In the genomic region with DNA sequence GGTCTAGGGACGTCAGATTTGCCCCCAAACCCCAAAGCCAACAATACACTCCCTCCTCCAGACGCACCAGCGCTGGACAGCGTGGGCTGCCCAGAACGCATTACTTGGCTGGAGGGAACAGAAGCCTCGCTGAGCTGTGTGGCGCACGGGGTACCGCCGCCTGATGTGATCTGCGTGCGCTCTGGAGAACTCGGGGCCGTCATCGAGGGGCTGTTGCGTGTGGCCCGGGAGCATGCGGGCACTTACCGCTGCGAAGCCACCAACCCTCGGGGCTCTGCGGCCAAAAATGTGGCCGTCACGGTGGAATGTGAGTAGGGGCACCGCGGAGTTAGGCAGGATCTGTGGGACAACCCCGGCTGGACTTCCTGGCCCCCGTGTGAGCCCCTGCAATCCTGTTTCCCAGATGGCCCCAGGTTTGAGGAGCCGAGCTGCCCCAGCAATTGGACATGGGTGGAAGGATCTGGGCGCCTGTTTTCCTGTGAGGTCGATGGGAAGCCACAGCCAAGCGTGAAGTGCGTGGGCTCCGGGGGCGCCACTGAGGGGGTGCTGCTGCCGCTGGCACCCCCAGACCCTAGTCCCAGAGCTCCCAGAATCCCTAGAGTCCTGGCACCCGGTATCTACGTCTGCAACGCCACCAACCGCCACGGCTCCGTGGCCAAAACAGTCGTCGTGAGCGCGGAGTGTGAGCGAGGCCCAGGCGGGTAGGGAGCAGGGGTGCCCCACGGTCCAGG, we compare ENCODE assay signal across 21 cellular contexts. TPM values are rescaled to one million over a fixed set of nuclear protein-coding genes. Genes with fewer than 3 reads are reported as not detected.
DNase-seq lines count a peak whose midpoint lies in the region; ATAC-seq and TF ChIP-seq lines count a peak whose summit lies in the region.
"Had no signal": no experiment of that assay in that cellular context is flagged by ENCODE, and none has a peak within 500 bp of the region (broad histone marks: within the 10 kb centered on the region; RNA-seq: fewer than 3 reads in every experiment).

No MANE protein-coding gene starts in this region.

- peaks cover 9% of the 10 kb centered on the region for H3K9me3 Mint-ChIP-seq in glutamatergic neuron (ENCODE audit: unreplicated experiment)
- H3K9me3 Mint-ChIP-seq in stimulated activated effector memory CD8-positive, alpha-beta T cell treated with anti-CD3 and anti-CD28 coated beads, Interleukin-12 subunit alpha, Interleukin-12 subunit beta, amount 100 ng/mL, for 72 hours: no peaks in the 10 kb centered on the region
- H3K9me3 Mint-ChIP-seq: activated T-cell treated with anti-CD3 and anti-CD28 coated beads, Interleukin-2, amount 50 U/mL, for 4 hours had no signal

- H3K4me3 Mint-ChIP-seq in T-helper 17 cell: peak overlapping the region; percentile 90
- peak overlapping the region; percentile 84 for H3K4me3 Mint-ChIP-seq in glutamatergic neuron (ENCODE audit: unreplicated experiment)
- H3K4me3 Mint-ChIP-seq in stimulated activated effector memory CD8-positive, alpha-beta T cell treated with anti-CD3 and anti-CD28 coated beads, Interleukin-12 subunit alpha, Interleukin-12 subunit beta, amount 100 ng/mL, for 72 hours: peak overlapping the region; percentile 96

- peaks cover 46% of the 10 kb centered on the region for H3K4me1 Mint-ChIP-seq in T-helper 17 cell
- H3K4me1 Mint-ChIP-seq in glutamatergic neuron (ENCODE audit: low read depth, unreplicated experiment): peaks cover 5% of the 10 kb centered on the region
- H3K4me1 Mint-ChIP-seq in stimulated activated effector memory CD8-positive, alpha-beta T cell treated with anti-CD3 and anti-CD28 coated beads, Interleukin-12 subunit alpha, Interleukin-12 subunit beta, amount 100 ng/mL, for 72 hours: peaks cover 64% of the 10 kb centered on the region

- no peak overlapping the region for H3K27ac ChIP-seq in caudate nucleus (ENCODE audit: low read depth, low read length)
- H3K27ac ChIP-seq: A549; BLaER1 treated with 17β-estradiol and CSF1 and Interleukin-3, amounts not matched to agents 10 nM and 100 nM; epithelial cell of prostate; pancreas had no signal

- peak overlapping the region; percentile 91 for H3K27ac Mint-ChIP-seq in T-helper 17 cell
- H3K27ac Mint-ChIP-seq in glutamatergic neuron (ENCODE audit: unreplicated experiment): no peak overlapping the region
- no peak overlapping the region for H3K27ac Mint-ChIP-seq in stimulated activated effector memory CD8-positive, alpha-beta T cell treated with anti-CD3 and anti-CD28 coated beads, Interleukin-12 subunit alpha, Interleukin-12 subunit beta, amount 100 ng/mL, for 72 hours

- no peak for TF ChIP-seq CTCF in glutamatergic neuron (IDR thresholded peaks at IDR 0.05; ENCODE audit: partially characterized antibody, unreplicated experiment)

- peaks cover 7% of the 10 kb centered on the region for H3K36me3 Mint-ChIP-seq in T-helper 17 cell (ENCODE audit: low read depth)
- H3K36me3 Mint-ChIP-seq in glutamatergic neuron (ENCODE audit: unreplicated experiment): no peaks in the 10 kb centered on the region
- H3K36me3 Mint-ChIP-seq in stimulated activated effector memory CD8-positive, alpha-beta T cell treated with anti-CD3 and anti-CD28 coated beads, Interleukin-12 subunit alpha, Interleukin-12 subunit beta, amount 100 ng/mL, for 72 hours: peaks cover 35% of the 10 kb centered on the region

- no peaks in the 10 kb centered on the region for H3K9me3 ChIP-seq in T-helper 17 cell (ENCODE audit: control insufficient read depth, low read length, poor library complexity, severe bottlenecking)
- H3K9me3 ChIP-seq: A549, pancreas had no signal

- H3K27me3 Mint-ChIP-seq in T-helper 17 cell (peaks cover 60% of the 10 kb centered on the region), glutamatergic neuron (ENCODE audit: unreplicated experiment) (peaks cover 31% of the 10 kb centered on the region)

- DNase-seq in activated CD8-positive, alpha-beta memory T cell treated with anti-CD3 and anti-CD28 coated beads, Interleukin-2, amount 50 U/mL, for 48 hours: peak; percentile 59
- DNase-seq in activated CD8-positive, alpha-beta memory T cell treated with anti-CD3 and anti-CD28 coated beads for 24 hours: no peak
- DNase-seq in T-helper 17 cell: no peak
- DNase-seq in glutamatergic neuron: no peak
- no peak for DNase-seq in stimulated activated effector memory CD8-positive, alpha-beta T cell treated with anti-CD3 and anti-CD28 coated beads, Interleukin-12 subunit alpha, Interleukin-12 subunit beta, amount 100 ng/mL, for 72 hours (ENCODE audit: low spot score in 2 of 2)
- DNase-seq in caudate nucleus (lab: John Stamatoyannopoulos, UW): no peak
- DNase-seq in putamen (ENCODE audit: low spot score): no peak
- DNase-seq: activated naive CD8-positive, alpha-beta T cell treated with anti-CD3 and anti-CD28 coated beads, Interleukin-2, amount 10 ng/mL, durations not matched to agents 7 days and 5 days; activated T-cell treated with anti-CD3 and anti-CD28 coated beads, Interleukin-2, amount 50 U/mL, for 4 hours; foreskin melanocyte; hypothalamus; Karpas-422; kidney; NCI-H1105 treated with DMSO at 0.1 percent for 48 hours; NCI-H510A; stimulated activated CD4-positive, alpha-beta T cell treated with anti-CD3 and anti-CD28 coated beads, Interleukin-1b, Interleukin-23, amount 100 ng/mL, for 48 hours had no signal

- ATAC-seq in T-helper 17 cell: no peak
- ATAC-seq in stimulated activated effector memory CD8-positive, alpha-beta T cell treated with anti-CD3 and anti-CD28 coated beads, Interleukin-12 subunit alpha, Interleukin-12 subunit beta, amount 100 ng/mL, for 72 hours: no peak
- ATAC-seq in GM19455 (IDR thresholded peaks at IDR 0.05; ENCODE audit: unreplicated experiment): no peak
- ATAC-seq: A549; activated T-cell treated with anti-CD3 and anti-CD28 coated beads, Interleukin-2, amount 50 U/mL, for 4 hours; pancreas had no signal

RNA-seq across cellular contexts. Expression of a gene that starts 4.0 kb away (rescaled TPM):
- under 1 TPM; 0.10 to 0.25 TPM for total RNA-seq in T-helper 17 cell
- 3.6 TPM for total RNA-seq in glutamatergic neuron (ENCODE audit: unreplicated experiment)

RNA-seq across cellular contexts. Expression of a gene that starts 7.0 kb away (rescaled TPM):
- total RNA-seq in T-helper 17 cell (1 to 10 TPM in 1 of 2 donors, under 1 TPM in 1; 0.94 to 1.6 TPM), glutamatergic neuron (ENCODE audit: unreplicated experiment) (not detected)

RNA-seq across cellular contexts. Expression of a gene that starts 15.8 kb away (rescaled TPM):
- total RNA-seq in T-helper 17 cell (1 to 10 TPM; 1.1 to 2.4 TPM), glutamatergic neuron (ENCODE audit: unreplicated experiment) (9.4 TPM)

RNA-seq across cellular contexts. Expression of a gene that starts 22.0 kb away (rescaled TPM):
- total RNA-seq in T-helper 17 cell: 1 to 10 TPM; 3.3 to 5.9 TPM
- total RNA-seq in glutamatergic neuron (ENCODE audit: unreplicated experiment): 16.0 TPM

RNA-seq across cellular contexts. Expression of a gene that starts 22.9 kb away (rescaled TPM):
- total RNA-seq in T-helper 17 cell (10 to 100 TPM; 18.7 to 28.1 TPM), glutamatergic neuron (ENCODE audit: unreplicated experiment) (not detected)
